16 cellular contexts compared by ENCODE assay signal in the genomic region with DNA sequence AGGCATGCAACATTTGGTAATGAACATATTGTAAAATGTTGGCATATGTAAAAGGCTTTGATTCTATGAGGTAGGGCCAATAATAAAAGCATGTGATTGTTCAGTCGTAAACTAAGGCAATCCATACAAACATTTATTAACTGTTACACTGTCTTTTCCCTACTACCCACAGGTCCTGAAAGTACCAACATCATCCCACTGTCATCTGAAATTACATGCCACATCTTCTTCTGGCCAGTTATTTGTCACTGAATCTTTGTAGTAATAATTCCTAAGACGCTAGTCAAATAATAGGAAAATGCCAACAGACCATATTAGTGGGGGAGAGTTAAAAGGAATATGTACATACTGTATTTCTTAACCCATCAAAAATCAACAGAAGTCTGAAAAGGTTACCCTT. TPM values are rescaled to one million over a fixed set of nuclear protein-coding genes. Genes with fewer than 3 reads are reported as not detected.
DNase-seq lines count a peak whose midpoint lies in the region; ATAC-seq lines count a peak whose summit lies in the region.
"Had no signal": no experiment of that assay in that cellular context is flagged by ENCODE, and none has a peak within 500 bp of the region (broad histone marks: within the 10 kb centered on the region; RNA-seq: fewer than 3 reads in every experiment).

No MANE protein-coding gene starts in this region.

- peak overlapping the region; percentile 1 for H3K9ac ChIP-seq in HUES6 (ENCODE audit: low read length)

- no peaks in the 10 kb centered on the region for H3K9me3 ChIP-seq in HUES6 (ENCODE audit: control insufficient read depth, insufficient read depth, low read depth, low read length)

- H3K27ac Mint-ChIP-seq in effector memory CD8-positive, alpha-beta T cell: no peak overlapping the region
- H3K27ac Mint-ChIP-seq: CD8-positive, alpha-beta T cell had no signal

- ATAC-seq in left colon (peak; percentile 42), HG03565 (IDR thresholded peaks at IDR 0.05; ENCODE audit: unreplicated experiment) (no peak)
- no peak for ATAC-seq in effector memory CD8-positive, alpha-beta T cell (replicated peaks)
- ATAC-seq: CD8-positive, alpha-beta T cell had no signal

- H3K36me3 Mint-ChIP-seq in effector memory CD8-positive, alpha-beta T cell (ENCODE audit: insufficient read depth): peaks cover 12% of the 10 kb centered on the region
- H3K36me3 Mint-ChIP-seq: CD8-positive, alpha-beta T cell had no signal

- H3K27me3 ChIP-seq in HUES6 (ENCODE audit: control insufficient read depth, insufficient read depth, low read length): no peaks in the 10 kb centered on the region

- H3K9me3 Mint-ChIP-seq in effector memory CD8-positive, alpha-beta T cell: no peaks in the 10 kb centered on the region
- H3K9me3 Mint-ChIP-seq: CD8-positive, alpha-beta T cell had no signal

- H3K4me3 ChIP-seq in HUES6 (ENCODE audit: low read depth, low read length): peak overlapping the region; percentile 30; the same call in 1 of the 2 replicates

- no peaks in the 10 kb centered on the region for H3K36me3 ChIP-seq in HUES6 (ENCODE audit: control insufficient read depth, insufficient read depth, low read length)

- intact Hi-C loops in left colon (cut with DNase I, micrococcal nuclease): no loop called here

- H3K4me1 Mint-ChIP-seq in effector memory CD8-positive, alpha-beta T cell (ENCODE audit: low read depth in 2 of 2): peaks cover 20 to 49% of the 10 kb centered on the region in 2 donors

- no peak overlapping the region for H3K4me3 Mint-ChIP-seq in effector memory CD8-positive, alpha-beta T cell
- H3K4me3 Mint-ChIP-seq: CD8-positive, alpha-beta T cell had no signal

- no peaks in the 10 kb centered on the region for H3K27me3 Mint-ChIP-seq in effector memory CD8-positive, alpha-beta T cell

- H3K27ac ChIP-seq in HUES6 (ENCODE audit: low read depth, low read length) (peak overlapping the region; percentile 63), cingulate gyrus (ENCODE audit: low read depth, low read length) (peak overlapping the region; percentile 66)
- H3K27ac ChIP-seq: HL-60 had no signal

- DNase-seq in left colon (no peak), superior temporal gyrus (ENCODE audit: extremely low spot score) (peak; percentile 61), T1000 (lab: John Stamatoyannopoulos, UW) (no peak)
- DNase-seq in effector memory CD8-positive, alpha-beta T cell: no peak
- DNase-seq: CD8-positive, alpha-beta T cell; DND-41; GF-D8; Karpas-422; MM.1S; NCI-H187 treated with DMSO at 0.1 percent for 48 hours; NCI-H2171 treated with DMSO at 0.1 percent for 48 hours; SHP77 had no signal

- peaks cover 37% of the 10 kb centered on the region for H3K4me1 ChIP-seq in HUES6 (ENCODE audit: control insufficient read depth, insufficient read depth, low read length)

RNA-seq across cellular contexts. Expression of a gene that starts 27.2 kb away (rescaled TPM):
- total RNA-seq in left colon: 10 to 100 TPM; 29.7 to 33.7 TPM
